ENCODE assay signal across 4 cellular contexts in genomic region chr9:33543463-33543862, GRCh38. TPM values are rescaled to one million over a fixed set of nuclear protein-coding genes. Genes with fewer than 3 reads are reported as not detected.
"Had no signal": no experiment of that assay in that cellular context is flagged by ENCODE, and none has a peak within 500 bp of the region (broad histone marks: within the 10 kb centered on the region; RNA-seq: fewer than 3 reads in every experiment).

No MANE protein-coding gene starts in this region.

RNA-seq across cellular contexts. Expression of gene ANKRD18B, which starts 19.4 kb away (rescaled TPM):
- total RNA-seq: activated CD8-positive, alpha-beta T cell treated with anti-CD3 and anti-CD28 coated beads, Interleukin-2, amount 10 ng/mL, durations not matched to agents 7 days and 5 days; esophagus muscularis mucosa; fibroblast of villous mesenchyme; frontal cortex had no signal
